In the genomic region with DNA sequence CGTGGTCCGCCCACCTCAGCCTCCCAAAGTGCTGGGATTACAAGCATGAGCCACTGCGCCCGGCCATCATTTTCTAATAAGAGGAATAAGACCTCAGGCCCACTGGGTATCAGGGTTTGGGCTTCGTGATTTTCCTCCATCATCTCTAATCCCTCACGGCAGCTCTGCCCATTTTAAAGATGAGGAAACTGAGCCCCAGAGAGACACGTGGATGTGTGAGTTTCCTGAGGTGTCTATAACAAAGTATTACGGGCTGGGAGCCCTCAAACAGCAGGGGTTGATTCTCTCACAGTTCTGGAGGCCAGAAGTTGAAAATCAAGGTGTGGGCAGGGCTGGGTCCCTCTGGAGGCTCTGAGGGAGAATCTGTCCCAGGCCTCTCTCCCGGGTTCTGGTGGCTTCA, we compare ENCODE assay signal across 13 cellular contexts. TPM values are rescaled to one million over a fixed set of nuclear protein-coding genes. Genes with fewer than 3 reads are reported as not detected.
A peak's percentile ranks its signal among the peaks of the same experiment; 100 is the strongest.
DNase-seq lines count a peak whose midpoint lies in the region; ATAC-seq, FAIRE-seq and TF ChIP-seq lines count a peak whose summit lies in the region.
"Had no signal": no experiment of that assay in that cellular context is flagged by ENCODE, and none has a peak within 500 bp of the region (broad histone marks: within the 10 kb centered on the region; RNA-seq: fewer than 3 reads in every experiment).

No MANE protein-coding gene starts in this region.

- H3K4me2 ChIP-seq in GM23338: no peak overlapping the region

- peak overlapping the region; percentile 29; the same call in 1 of the 2 replicates for H3K27ac ChIP-seq in ACC112 (ENCODE audit: low read depth, low read length)
- 0 out of 2 replicates have a peak overlapping the region, but pooled peaks have one; percentile 50 for H3K27ac ChIP-seq in GM23338 (ENCODE audit: low read depth)
- H3K27ac ChIP-seq in neutrophil: peak overlapping the region; percentile 97

- no peak overlapping the region for H2AFZ ChIP-seq in ACC112 (ENCODE audit: low read length, unreplicated experiment)
- H2AFZ ChIP-seq in GM23338: no peak overlapping the region

- CTCF ChIA-PET in GM10248 (lab: Yijun Ruan, JAX): interaction anchor here (1.4 to 3.4 kb wide), 7 partner anchors 9 to 126 kb away, joined by 3 to 15 read pairs (median 5); no protein-coding TSS in a partner anchor

- H3K36me3 Mint-ChIP-seq in GM23338 (ENCODE audit: low read depth): peaks cover 22% of the 10 kb centered on the region
- H3K36me3 Mint-ChIP-seq in central memory CD8-positive, alpha-beta T cell (ENCODE audit: insufficient read depth): peaks cover 45% of the 10 kb centered on the region

- H3K9me3 ChIP-seq in neutrophil: no peaks in the 10 kb centered on the region
- H3K9me3 ChIP-seq: BE2C had no signal

- H3K4me1 ChIP-seq in ACC112 (ENCODE audit: control insufficient read depth, insufficient read depth, low read length, unreplicated experiment) (peaks cover 14% of the 10 kb centered on the region), GM23338 (ENCODE audit: insufficient read depth) (peaks cover 14% of the 10 kb centered on the region), neutrophil (ENCODE audit: control insufficient read depth in 1 of 2, insufficient read depth in 1 of 2, low read depth in 1 of 2, low read length in 1 of 2) (peaks cover 80 to 88% of the 10 kb centered on the region in 2 experiments)

- H3K36me3 ChIP-seq in ACC112 (ENCODE audit: insufficient read depth, low read length) (no peaks in the 10 kb centered on the region), GM23338 (ENCODE audit: insufficient read depth) (0 out of 2 replicates have a peak, but pooled peaks cover 3% of the 10 kb centered on the region), neutrophil (peaks cover 31% of the 10 kb centered on the region)
- H3K36me3 ChIP-seq: BE2C had no signal

- no peaks in the 10 kb centered on the region; the same call in 2 of the 3 replicates for H3K9me3 Mint-ChIP-seq in GM23338
- H3K9me3 Mint-ChIP-seq in central memory CD8-positive, alpha-beta T cell: no peaks in the 10 kb centered on the region
- H3K9me3 Mint-ChIP-seq: brain, nephron had no signal

- no peak for ATAC-seq in GM23338
- ATAC-seq in central memory CD8-positive, alpha-beta T cell (replicated peaks; ENCODE audit: extremely low read depth, poor library complexity, severe bottlenecking): no peak

- H3K4me3 ChIP-seq in ACC112 (ENCODE audit: low read depth, low read length) (no peak overlapping the region), GM23338 (no peak overlapping the region), neutrophil (ENCODE audit: low read depth in 1 of 2, low read length in 1 of 2) (peak overlapping the region; percentile 69 to 73)

- H3F3A ChIP-seq in GM23338 (replicated peaks; ENCODE audit: low read depth): peaks cover 7% of the 10 kb centered on the region

- FAIRE-seq in GM19239 (lab: Jason Lieb, UNC): no peak
- no peak for FAIRE-seq in urothelium cell line (lab: Jason Lieb, UNC)

- H3K27me3 ChIP-seq in ACC112 (ENCODE audit: insufficient read depth, low read length): no peaks in the 10 kb centered on the region
- no peaks in the 10 kb centered on the region for H3K27me3 ChIP-seq in GM23338 (ENCODE audit: insufficient read depth)
- H3K27me3 ChIP-seq in neutrophil: no peaks in the 10 kb centered on the region
- H3K27me3 ChIP-seq: BE2C had no signal

- no peak for TF ChIP-seq CTCF in GM23338 (conservative IDR thresholded peaks at IDR 0.05; ENCODE audit: low read depth in 2 of 2)
- no peak for TF ChIP-seq CTCF in neutrophil (IDR thresholded peaks at IDR 0.05)
- no peak for TF ChIP-seq CTCF in GM10248 (IDR thresholded peaks at IDR 0.05; ENCODE audit: control extremely low read depth, extremely low read depth, low read depth, missing control alignments)

- peaks cover 11% of the 10 kb centered on the region for H3K27me3 Mint-ChIP-seq in GM23338 (ENCODE audit: insufficient read depth, low read depth, poor library complexity)
- H3K27me3 Mint-ChIP-seq in central memory CD8-positive, alpha-beta T cell: no peaks in the 10 kb centered on the region
- H3K27me3 Mint-ChIP-seq: brain had no signal

- peak overlapping the region; percentile 65 for H3K27ac Mint-ChIP-seq in GM23338
- H3K27ac Mint-ChIP-seq in central memory CD8-positive, alpha-beta T cell (ENCODE audit: low read depth): peak overlapping the region; percentile 58
- H3K27ac Mint-ChIP-seq: nephron had no signal

- no peak for DNase-seq in GM23338 (ENCODE audit: low spot score)
- no peak for DNase-seq in central memory CD8-positive, alpha-beta T cell (ENCODE audit: low spot score in 2 of 2)
- DNase-seq in GM19239 (ENCODE audit: insufficient read length, low spot score): no peak
- DNase-seq in activated gamma-delta T cell (lab: John Stamatoyannopoulos, UW): no peak
- DNase-seq in GM10248 (ENCODE audit: extremely low spot score): no peak
- no peak for DNase-seq in urothelium cell line (ENCODE audit: low spot score)
- DNase-seq: BE2C, NCI-H2081 treated with DMSO at 0.1 percent for 48 hours, T1000 had no signal

- no peak overlapping the region for H3K4me3 Mint-ChIP-seq in GM23338
- no peak overlapping the region for H3K4me3 Mint-ChIP-seq in central memory CD8-positive, alpha-beta T cell
- H3K4me3 Mint-ChIP-seq: brain, nephron had no signal

- H3K79me2 ChIP-seq in ACC112 (ENCODE audit: control insufficient read depth, insufficient read depth, low read length, unreplicated experiment): peaks cover 54% of the 10 kb centered on the region
- H3K79me2 ChIP-seq in GM23338 (replicated peaks; ENCODE audit: insufficient read depth): peaks cover 18% of the 10 kb centered on the region

- H4K20me1 ChIP-seq in GM23338 (replicated peaks; ENCODE audit: insufficient read depth): no peaks in the 10 kb centered on the region; the same call in 1 of the 2 replicates

- no peaks in the 10 kb centered on the region for H3K9me2 ChIP-seq in GM23338 (ENCODE audit: insufficient read depth)

- POLR2A ChIA-PET in GM10248 (lab: Yijun Ruan, JAX): interaction anchor here (1.2 to 1.4 kb wide), 2 partner anchors 16 to 17 kb away, joined by 5 to 6 read pairs; no protein-coding TSS in a partner anchor

- H3K4me1 Mint-ChIP-seq in GM23338: peaks cover 28% of the 10 kb centered on the region
- H3K4me1 Mint-ChIP-seq in central memory CD8-positive, alpha-beta T cell: peaks cover 61% of the 10 kb centered on the region

TF ChIP-seq in GM23338, 12 proteins besides CTCF, POLR2A, EP300 and RAD21 (continues in another document):
- TF ChIP-seq CREB1 (CRISPR knock-in tag; IDR thresholded peaks at IDR 0.05; ENCODE audit: low read depth) (no peak), JUNB (IDR thresholded peaks at IDR 0.05; ENCODE audit: unreplicated experiment) (no peak), ZNF331 (CRISPR knock-in tag; IDR thresholded peaks at IDR 0.05; ENCODE audit: low read depth) (no peak), EZH2 (IDR thresholded peaks at IDR 0.05; ENCODE audit: low read depth, unreplicated experiment) (no peak)
- TF ChIP-seq, protein P1, sequence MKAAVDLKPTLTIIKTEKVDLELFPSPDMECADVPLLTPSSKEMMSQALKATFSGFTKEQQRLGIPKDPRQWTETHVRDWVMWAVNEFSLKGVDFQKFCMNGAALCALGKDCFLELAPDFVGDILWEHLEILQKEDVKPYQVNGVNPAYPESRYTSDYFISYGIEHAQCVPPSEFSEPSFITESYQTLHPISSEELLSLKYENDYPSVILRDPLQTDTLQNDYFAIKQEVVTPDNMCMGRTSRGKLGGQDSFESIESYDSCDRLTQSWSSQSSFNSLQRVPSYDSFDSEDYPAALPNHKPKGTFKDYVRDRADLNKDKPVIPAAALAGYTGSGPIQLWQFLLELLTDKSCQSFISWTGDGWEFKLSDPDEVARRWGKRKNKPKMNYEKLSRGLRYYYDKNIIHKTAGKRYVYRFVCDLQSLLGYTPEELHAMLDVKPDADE (IDR thresholded peaks at IDR 0.05): no peak

RNA-seq across cellular contexts. Expression of a gene that starts 33.7 kb away (rescaled TPM):
- total RNA-seq in GM23338 (2014; rRNA removed; shearing (Covaris generic)): 61.3 and 65.6 TPM in 2 replicates
- polyA plus RNA-seq in GM23338 (2016; fragmentation: Nextera tagmentation; extraction: Ambion mirVana): 28.7 and 29.0 TPM in 2 replicates

RNA-seq across cellular contexts. Expression of a gene that starts 34.0 kb away (rescaled TPM):
- 10.6 and 11.1 TPM in 2 replicates for total RNA-seq in GM23338 (2014; rRNA removed; shearing (Covaris generic))
- 33.3 and 35.5 TPM in 2 replicates for polyA plus RNA-seq in GM23338 (2016; fragmentation: Nextera tagmentation; extraction: Ambion mirVana)

Comparison
In these comparisons a context has a peak if more than half of its experiments do, and no peak if none do; other contexts are left out.
1. H3K27ac ChIP-seq: peak in every context shown above with its lines; median percentile 97 in neutrophil; 50 in GM23338; 29 in ACC112.
2. H3K4me3 ChIP-seq: peak in neutrophil (2 of 2); none in ACC112 (single experiment) and GM23338 (single experiment).